Comparison of ENCODE assay signal across 32 cellular contexts in the genomic region with DNA sequence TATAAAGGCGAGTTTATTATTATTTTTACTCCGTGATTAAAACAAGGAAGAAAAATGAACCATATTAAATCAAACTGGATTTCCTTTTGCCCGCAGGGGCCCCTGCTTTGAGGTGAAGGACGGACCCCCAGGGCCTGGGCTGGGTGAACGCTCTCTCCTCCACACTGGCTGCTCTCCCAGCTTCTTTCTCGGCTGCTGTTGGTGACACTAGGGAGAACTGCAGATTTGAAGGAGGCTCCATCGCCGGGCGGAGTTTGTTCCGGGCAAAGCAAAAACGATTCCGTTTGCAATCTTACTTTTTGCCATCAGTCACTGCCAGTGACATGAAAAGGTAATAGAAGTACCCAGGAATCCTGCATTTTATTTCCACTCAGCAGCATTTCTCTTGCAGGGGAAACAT.
"Had no signal": no experiment of that assay in that cellular context is flagged by ENCODE, and none has a peak within 500 bp of the region (broad histone marks: within the 10 kb centered on the region; RNA-seq: fewer than 3 reads in every experiment).

No MANE protein-coding gene starts in this region.

- H3K27ac ChIP-seq: adrenal gland, body of pancreas, cardiac muscle cell, VCaP had no signal

- H3K4me3 ChIP-seq: adrenal gland, body of pancreas, cardiac muscle cell had no signal

- ATAC-seq: activated CD8-positive, alpha-beta T cell treated with anti-CD3 and anti-CD28 coated beads for 36 hours; activated naive CD4-positive, alpha-beta T cell treated with anti-CD3 and anti-CD28 coated beads, Interleukin-2, amount 50 U/mL, for 72 hours; activated T-cell treated with anti-CD3 and anti-CD28 coated beads, Interleukin-2, amount 50 U/mL, for 4 hours; activated T-cell treated with anti-CD3 and anti-CD28 coated beads, Interleukin-2, amount 50 U/mL, for 72 hours; activated T-helper 17 cell treated with anti-CD3 and anti-CD28 coated beads, Interleukin-2, amount 50 U/mL, for 72 hours; body of pancreas had no signal

- H3K27me3 ChIP-seq: adrenal gland, body of pancreas, cardiac muscle cell had no signal

- DNase-seq: activated B cell treated with CpG ODN at 0.5 μM for 24 hours; activated CD4-positive, alpha-beta memory T cell treated with anti-CD3 and anti-CD28 coated beads for 36 hours; activated CD4-positive, alpha-beta T cell treated with anti-CD3 and anti-CD28 coated beads for 4 hours; activated CD4-positive, alpha-beta T cell treated with anti-CD3 and anti-CD28 coated beads, Interleukin-2, amount 10 ng/mL, durations not matched to agents 24 days and 14 days; activated CD4-positive, alpha-beta T cell treated with anti-CD3 and anti-CD28 coated beads, Interleukin-2, amount 50 U/mL, for 1 hour; activated CD4-positive, alpha-beta T cell treated with anti-CD3 and anti-CD28 coated beads, Interleukin-2, amount 50 U/mL, for 4 hours; activated CD4-positive, CD25-positive, alpha-beta regulatory T cell treated with anti-CD3 and anti-CD28 coated beads, Interleukin-2, amount 50 U/mL, for 72 hours; activated CD8-positive, alpha-beta memory T cell treated with anti-CD3 and anti-CD28 coated beads, Interleukin-2, amount 50 U/mL, for 4 hours; activated CD8-positive, alpha-beta T cell treated with anti-CD3 and anti-CD28 coated beads for 36 hours; activated effector memory CD4-positive, alpha-beta T cell treated with anti-CD3 and anti-CD28 coated beads, Interleukin-2, amount 50 U/mL, for 16 hours; activated gamma-delta T cell treated with Interleukin-2 at 50 U/mL for 16 hours; activated naive CD4-positive, alpha-beta T cell; activated naive CD4-positive, alpha-beta T cell treated with anti-CD3 and anti-CD28 coated beads for 36 hours; activated naive CD4-positive, alpha-beta T cell treated with anti-CD3 and anti-CD28 coated beads, Interleukin-2, amount 50 U/mL, for 16 hours; activated naive CD8-positive, alpha-beta T cell treated with anti-CD3 and anti-CD28 coated beads for 36 hours; activated T-cell treated with anti-CD3 and anti-CD28 coated beads for 4 hours; activated T-cell treated with anti-CD3 and anti-CD28 coated beads, Interleukin-2, amount 50 U/mL, for 1 hour; activated T-cell treated with anti-CD3 and anti-CD28 coated beads, Interleukin-2, amount 50 U/mL, for 4 hours; activated T-cell treated with anti-CD3 and anti-CD28 coated beads, Interleukin-2, amount 50 U/mL, for 72 hours; adrenal gland; amniotic stem cell; aorta; body of pancreas; caudate nucleus; cerebellar nuclear complex; T-helper 1 cell; T-helper 2 cell; T-helper 9 cell had no signal
